18 cellular contexts compared by ENCODE assay signal in genomic region chr6:10373642-10374359, GRCh38. TPM values are rescaled to one million over a fixed set of nuclear protein-coding genes. Genes with fewer than 3 reads are reported as not detected.
DNase-seq lines count a peak whose midpoint lies in the region; TF ChIP-seq lines count a peak whose summit lies in the region.
"Had no signal": no experiment of that assay in that cellular context is flagged by ENCODE, and none has a peak within 500 bp of the region (broad histone marks: within the 10 kb centered on the region; RNA-seq: fewer than 3 reads in every experiment).

No MANE protein-coding gene starts in this region.

- no peaks in the 10 kb centered on the region for H3K9me3 ChIP-seq in ascending aorta

- TF ChIP-seq CTCF in neural crest cell (conservative IDR thresholded peaks at IDR 0.05) (no peak), ascending aorta (IDR thresholded peaks at IDR 0.05) (no peak)

- H3K27me3 Mint-ChIP-seq in neural crest cell (ENCODE audit: low read depth): peaks cover 16% of the 10 kb centered on the region

- H3K4me1 Mint-ChIP-seq in neural crest cell: peaks cover 31% of the 10 kb centered on the region
- H3K4me1 Mint-ChIP-seq: activated B cell treated with CpG ODN at 0.5 μM for 24 hours; stimulated activated memory B cell treated with anti-CD40 and anti-IgM and Interleukin-4, amounts not matched to agents 10 μg/mL and 1 μg/mL and 100 μg/mL, for 72 hours; T-cell had no signal

- no peaks in the 10 kb centered on the region for H3K4me1 ChIP-seq in ascending aorta

- no peaks in the 10 kb centered on the region for H3K36me3 Mint-ChIP-seq in neural crest cell (ENCODE audit: low read depth)
- H3K36me3 Mint-ChIP-seq: stimulated activated memory B cell treated with anti-CD40 and anti-IgM and Interleukin-4, amounts not matched to agents 10 μg/mL and 1 μg/mL and 100 μg/mL, for 72 hours; T-cell had no signal

- H3K4me3 Mint-ChIP-seq in neural crest cell: peak overlapping the region; percentile 8
- H3K4me3 Mint-ChIP-seq: activated B cell treated with CpG ODN at 0.5 μM for 24 hours; stimulated activated memory B cell treated with anti-CD40 and anti-IgM and Interleukin-4, amounts not matched to agents 10 μg/mL and 1 μg/mL and 100 μg/mL, for 72 hours; T-cell had no signal

- no peaks in the 10 kb centered on the region for H3K9me3 Mint-ChIP-seq in neural crest cell
- H3K9me3 Mint-ChIP-seq: activated B cell treated with CpG ODN at 0.5 μM for 24 hours; stimulated activated memory B cell treated with anti-CD40 and anti-IgM and Interleukin-4, amounts not matched to agents 10 μg/mL and 1 μg/mL and 100 μg/mL, for 72 hours had no signal

- peak; percentile 88 for DNase-seq in EH (ENCODE audit: low read depth)
- DNase-seq in HuH-7 (ENCODE audit: low spot score): peak; percentile 39
- DNase-seq in dedifferentiated amniotic fluid mesenchymal stem cell (ENCODE audit: extremely low spot score): peak; percentile 31
- no peak for DNase-seq in neural crest cell (ENCODE audit: low read depth, low spot score)
- DNase-seq in kidney glomerular epithelial cell (lab: John Stamatoyannopoulos, UW): no peak
- no peak for DNase-seq in NCI-H1694 treated with DMSO at 0.1 percent for 48 hours (lab: John Stamatoyannopoulos, UW)
- DNase-seq in T1000 (lab: John Stamatoyannopoulos, UW): no peak
- no peak for DNase-seq in ascending aorta (ENCODE audit: low spot score in 2 of 2)
- DNase-seq: activated B cell treated with CpG ODN at 0.5 μM for 24 hours, activated gamma-delta T cell, C1 segment of cervical spinal cord, DMS53, NCI-H1694, NCI-H748 treated with DMSO at 0.1 percent for 48 hours, RPMI8226, T-cell had no signal

- no peaks in the 10 kb centered on the region for H3K27me3 ChIP-seq in ascending aorta

- no peak overlapping the region for H3K4me3 ChIP-seq in ascending aorta

- H3K27ac ChIP-seq in ascending aorta: no peak overlapping the region

- H3K36me3 ChIP-seq in ascending aorta: no peaks in the 10 kb centered on the region

- H3K27ac Mint-ChIP-seq in neural crest cell (ENCODE audit: unreplicated experiment): peak overlapping the region; percentile 45
- H3K27ac Mint-ChIP-seq: activated B cell treated with CpG ODN at 0.5 μM for 24 hours; stimulated activated memory B cell treated with anti-CD40 and anti-IgM and Interleukin-4, amounts not matched to agents 10 μg/mL and 1 μg/mL and 100 μg/mL, for 72 hours; T-cell had no signal

- intact Hi-C loops in ascending aorta (cut with DNase I): no loop called here

RNA-seq across cellular contexts. Expression of gene TFAP2A, which starts 41.1 kb away (rescaled TPM):
- total RNA-seq in neural crest cell (8.2 and 9.6 TPM in 2 replicates), ascending aorta (0.21 TPM)
- total RNA-seq: activated B cell treated with CpG ODN at 0.5 μM for 24 hours, lung microvascular endothelial cell had no signal

Comparison
In these comparisons a context has a peak if more than half of its experiments do, and no peak if none do; other contexts are left out.
1. DNase-seq: peak in EH (single experiment), HuH-7 (single experiment) and dedifferentiated amniotic fluid mesenchymal stem cell (single experiment); none in neural crest cell (single experiment), kidney glomerular epithelial cell (single experiment), NCI-H1694 treated with DMSO at 0.1 percent for 48 hours (single experiment), T1000 (single experiment) and ascending aorta (0 of 2).